In the genomic region with DNA sequence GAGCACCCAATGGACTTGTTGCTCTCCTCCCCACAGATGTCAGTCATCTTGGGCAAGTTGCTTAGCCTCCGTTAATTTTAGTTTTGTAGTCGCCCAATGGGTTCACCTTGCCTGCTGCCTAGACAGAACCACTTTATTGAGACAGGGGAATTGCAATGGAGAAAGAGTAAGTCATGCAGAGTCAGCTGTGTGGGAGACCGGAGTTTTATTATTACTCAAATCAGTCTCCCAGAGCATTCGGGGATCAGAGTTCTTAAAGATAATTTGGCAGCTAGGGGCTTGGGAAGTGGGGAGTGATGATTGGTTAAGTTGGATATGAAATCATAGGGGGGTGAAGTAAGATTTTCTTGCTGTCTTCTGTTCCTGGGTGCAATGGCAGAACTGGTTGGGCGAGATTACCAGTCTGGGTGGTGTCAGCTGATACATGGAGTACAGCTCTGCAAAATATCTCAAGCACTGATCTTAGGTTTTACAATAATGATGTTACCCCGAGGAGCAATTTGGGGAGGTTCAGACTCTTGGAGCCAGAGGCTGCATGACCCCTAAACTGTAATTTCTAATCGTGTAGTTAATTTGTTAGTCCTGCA, we compare ENCODE assay signal across 11 cellular contexts. TPM values are rescaled to one million over a fixed set of nuclear protein-coding genes. Genes with fewer than 3 reads are reported as not detected.
DNase-seq lines count a peak whose midpoint lies in the region; ATAC-seq lines count a peak whose summit lies in the region.
"Had no signal": no experiment of that assay in that cellular context is flagged by ENCODE, and none has a peak within 500 bp of the region (broad histone marks: within the 10 kb centered on the region; RNA-seq: fewer than 3 reads in every experiment).

No MANE protein-coding gene starts in this region.

- ATAC-seq in GM21528 (IDR thresholded peaks at IDR 0.05; ENCODE audit: low FRiP score, unreplicated experiment) = no peak
- no peak for ATAC-seq in HG03342 (IDR thresholded peaks at IDR 0.05; ENCODE audit: unreplicated experiment)

- H3K27me3 Mint-ChIP-seq in CD8-positive, alpha-beta memory T cell = peaks cover 0 to 4% of the 10 kb centered on the region in 2 donors
- no peaks in the 10 kb centered on the region for H3K27me3 Mint-ChIP-seq in activated T-helper 1 cell treated with anti-CD3 and anti-CD28 coated beads, Interleukin-12 subunit alpha, Interleukin-12 subunit beta, Interleukin-2, Interleukin-4 antibody, amounts not matched to agents 30 ng/mL and 10 ng/mL and 1 ng/mL, durations not matched to agents 14 hours and 24 hours and 36 hours (ENCODE audit: insufficient read depth)

- in situ Hi-C loops in G401 (cut with HindIII; ENCODE audit: low sequenced_read_pairs) = no loop called here

- intact Hi-C loops in activated T-helper 1 cell treated with anti-CD3 and anti-CD28 coated beads, Interleukin-12 subunit alpha, Interleukin-12 subunit beta, Interleukin-2, Interleukin-4 antibody, amounts not matched to agents 30 ng/mL and 10 ng/mL and 1 ng/mL, durations not matched to agents 14 hours and 24 hours and 36 hours (cut with micrococcal nuclease) = loop anchor here (1.0 to 10.0 kb wide), 10 partner anchors 8 to 1666 kb away; partner anchors contain the start of genes HDAC7 and RPAP3

- no peaks in the 10 kb centered on the region for H3K36me3 ChIP-seq in CD8-positive, alpha-beta memory T cell (ENCODE audit: insufficient read depth, low read length)
- H3K36me3 ChIP-seq in KOPT-K1 (ENCODE audit: insufficient read depth, low read length) (peaks cover 87% of the 10 kb centered on the region), mucosa of rectum (ENCODE audit: control insufficient read depth in 2 of 2, insufficient read depth in 2 of 2, low read length in 2 of 2) (peaks cover 0 to 7% of the 10 kb centered on the region in 2 donors)

- H3K27me3 ChIP-seq in CD8-positive, alpha-beta memory T cell (ENCODE audit: insufficient read depth, low read length, poor library complexity, severe bottlenecking) = no peaks in the 10 kb centered on the region
- H3K27me3 ChIP-seq in mucosa of rectum (ENCODE audit: control insufficient read depth in 2 of 2, insufficient read depth in 2 of 2, low read length in 2 of 2) = no peaks in the 10 kb centered on the region

- H3K27ac ChIP-seq in CD8-positive, alpha-beta memory T cell (ENCODE audit: low read depth, low read length) = peak overlapping the region; percentile 43
- peak overlapping the region; percentile 8 for H3K27ac ChIP-seq in KOPT-K1 (ENCODE audit: low read depth, low read length, poor library complexity, severe bottlenecking)
- peak overlapping the region; percentile 68 to 72 for H3K27ac ChIP-seq in mucosa of rectum (ENCODE audit: low read depth in 2 of 2, low read length in 2 of 2)

- H3K9me3 Mint-ChIP-seq in CD8-positive, alpha-beta memory T cell = no peaks in the 10 kb centered on the region
- H3K9me3 Mint-ChIP-seq in activated T-helper 1 cell treated with anti-CD3 and anti-CD28 coated beads, Interleukin-12 subunit alpha, Interleukin-12 subunit beta, Interleukin-2, Interleukin-4 antibody, amounts not matched to agents 30 ng/mL and 10 ng/mL and 1 ng/mL, durations not matched to agents 14 hours and 24 hours and 36 hours = no peaks in the 10 kb centered on the region

- H3K4me1 Mint-ChIP-seq in CD8-positive, alpha-beta memory T cell = peaks cover 97 to 100% (median 98%) of the 10 kb centered on the region in 3 donors
- H3K4me1 Mint-ChIP-seq in activated T-helper 1 cell treated with anti-CD3 and anti-CD28 coated beads, Interleukin-12 subunit alpha, Interleukin-12 subunit beta, Interleukin-2, Interleukin-4 antibody, amounts not matched to agents 30 ng/mL and 10 ng/mL and 1 ng/mL, durations not matched to agents 14 hours and 24 hours and 36 hours (ENCODE audit: low read depth) = peaks cover 97% of the 10 kb centered on the region

- peaks cover 95% of the 10 kb centered on the region for H3K4me1 ChIP-seq in CD8-positive, alpha-beta memory T cell (ENCODE audit: insufficient read depth, low read length)
- peaks cover 28 to 37% of the 10 kb centered on the region in 2 donors for H3K4me1 ChIP-seq in mucosa of rectum (ENCODE audit: control insufficient read depth in 2 of 2, insufficient read depth in 2 of 2, low read length in 2 of 2)

- no peaks in the 10 kb centered on the region for H3K9me3 ChIP-seq in CD8-positive, alpha-beta memory T cell (ENCODE audit: low read length)
- no peaks in the 10 kb centered on the region for H3K9me3 ChIP-seq in KOPT-K1 (ENCODE audit: insufficient read depth, low read length, poor library complexity, severe bottlenecking)
- no peaks in the 10 kb centered on the region for H3K9me3 ChIP-seq in mucosa of rectum (ENCODE audit: control insufficient read depth in 2 of 2, low read length in 2 of 2)

- H3K36me3 Mint-ChIP-seq in CD8-positive, alpha-beta memory T cell = peaks cover 12 to 77% (median 33%) of the 10 kb centered on the region in 3 donors
- peaks cover 54% of the 10 kb centered on the region for H3K36me3 Mint-ChIP-seq in activated T-helper 1 cell treated with anti-CD3 and anti-CD28 coated beads, Interleukin-12 subunit alpha, Interleukin-12 subunit beta, Interleukin-2, Interleukin-4 antibody, amounts not matched to agents 30 ng/mL and 10 ng/mL and 1 ng/mL, durations not matched to agents 14 hours and 24 hours and 36 hours (ENCODE audit: low read depth)

- CTCF ChIA-PET in CD8-positive, alpha-beta memory T cell (lab: Charles Lee) = interaction anchor here (1.0 to 4.8 kb wide), 5 partner anchors 11 to 50 kb away, joined by 3 to 22 read pairs (median 4); partner anchors contain the start of gene SLC38A1

- H3K9ac ChIP-seq in mucosa of rectum (ENCODE audit: low read depth in 1 of 2, low read length in 2 of 2) = no peak overlapping the region

- H3K27ac Mint-ChIP-seq in CD8-positive, alpha-beta memory T cell = peak overlapping the region; percentile 87 to 100 (median 98)
- peak overlapping the region; percentile 92 for H3K27ac Mint-ChIP-seq in activated T-helper 1 cell treated with anti-CD3 and anti-CD28 coated beads, Interleukin-12 subunit alpha, Interleukin-12 subunit beta, Interleukin-2, Interleukin-4 antibody, amounts not matched to agents 30 ng/mL and 10 ng/mL and 1 ng/mL, durations not matched to agents 14 hours and 24 hours and 36 hours

- peak overlapping the region; percentile 42 for H3K4me3 ChIP-seq in CD8-positive, alpha-beta memory T cell (ENCODE audit: low read length)
- H3K4me3 ChIP-seq in mucosa of rectum (ENCODE audit: low read length in 2 of 2) = peak overlapping the region in 1 of 2 donors; percentile 17

- DNase-seq in CD8-positive, alpha-beta memory T cell = no peak
- DNase-seq in activated T-helper 1 cell treated with anti-CD3 and anti-CD28 coated beads, Interleukin-12 subunit alpha, Interleukin-12 subunit beta, Interleukin-2, Interleukin-4 antibody, amounts not matched to agents 30 ng/mL and 10 ng/mL and 1 ng/mL, durations not matched to agents 14 hours and 24 hours and 36 hours (ENCODE audit: low spot score) = no peak
- DNase-seq in AG20443 (ENCODE audit: low spot score) (no peak), G401 (ENCODE audit: low spot score) (no peak)
- DNase-seq: amniotic stem cell, DMS 273 treated with DMSO at 0.1 percent for 48 hours, NCI-H524 had no signal

- H3K4me3 Mint-ChIP-seq in CD8-positive, alpha-beta memory T cell = peak overlapping the region; percentile 71 to 88 (median 82)
- H3K4me3 Mint-ChIP-seq in activated T-helper 1 cell treated with anti-CD3 and anti-CD28 coated beads, Interleukin-12 subunit alpha, Interleukin-12 subunit beta, Interleukin-2, Interleukin-4 antibody, amounts not matched to agents 30 ng/mL and 10 ng/mL and 1 ng/mL, durations not matched to agents 14 hours and 24 hours and 36 hours = peak overlapping the region; percentile 68

- POLR2A ChIA-PET in CD8-positive, alpha-beta memory T cell (lab: Charles Lee) = interaction anchor here (1.0 to 6.9 kb wide), 7 partner anchors 14 to 490 kb away, joined by 3 to 108 read pairs (median 6); partner anchors contain the start of genes SCAF11 and SLC38A1

RNA-seq across cellular contexts. Expression of gene SLC38A1, which starts 50.2 kb away (rescaled TPM):
- 100 to 1,000 TPM; 233 to 242 TPM for total RNA-seq in CD8-positive, alpha-beta memory T cell
- polyA plus RNA-seq in CD8-positive, alpha-beta memory T cell = 252 TPM
- 172 and 182 TPM in 2 replicates for total RNA-seq in activated T-helper 1 cell treated with anti-CD3 and anti-CD28 coated beads, Interleukin-12 subunit alpha, Interleukin-12 subunit beta, Interleukin-2, Interleukin-4 antibody, amounts not matched to agents 30 ng/mL and 10 ng/mL and 1 ng/mL, durations not matched to agents 14 hours and 24 hours and 36 hours
- total RNA-seq in G401 (2014; rRNA removed; shearing (Covaris generic)) = 45.7 and 61.6 TPM in 2 replicates

Comparison
In these comparisons a context has a peak if more than half of its experiments do, and no peak if none do; other contexts are left out.
1. H3K27ac ChIP-seq: peak in every context shown above with its lines; median percentile 70 in mucosa of rectum; 43 in CD8-positive, alpha-beta memory T cell; 8 in KOPT-K1.